In genomic region chr6:118397653-118398052, GRCh38 we compare ENCODE assay signal across 16 cellular contexts.
"Had no signal": no experiment of that assay in that cellular context is flagged by ENCODE, and none has a peak within 500 bp of the region (broad histone marks: within the 10 kb centered on the region; RNA-seq: fewer than 3 reads in every experiment).

No MANE protein-coding gene starts in this region.

- ATAC-seq: esophagus mucosa; left colon; natural killer cell treated with Interleukin-12 subunit alpha and Interleukin-12 subunit beta and Interleukin-15 and Interleukin-18, amount 100 ng/mL, for 72 hours; stimulated activated effector memory CD8-positive, alpha-beta T cell treated with anti-CD3 and anti-CD28 coated beads, Interleukin-12 subunit alpha, Interleukin-12 subunit beta, amount 100 ng/mL, for 72 hours; stimulated activated naive CD8-positive, alpha-beta T cell treated with anti-CD3 and anti-CD28 coated beads, Interleukin-15, Interleukin-2, amounts not matched to agents 100 U/mL and 50 U/mL, for 24 hours had no signal

- H3K36me3 ChIP-seq: neutrophil, suprapubic skin, tibial artery, upper lobe of left lung, uterus had no signal

- H3K4me1 ChIP-seq: suprapubic skin, upper lobe of left lung, uterus had no signal

- H3K27me3 Mint-ChIP-seq: central memory CD8-positive, alpha-beta T cell; natural killer cell treated with Interleukin-12 subunit alpha and Interleukin-12 subunit beta and Interleukin-15 and Interleukin-18, amount 100 ng/mL, for 72 hours had no signal

- H3K36me3 Mint-ChIP-seq: natural killer cell treated with Interleukin-12 subunit alpha and Interleukin-12 subunit beta and Interleukin-15 and Interleukin-18, amount 100 ng/mL, for 72 hours; stimulated activated effector memory CD8-positive, alpha-beta T cell treated with anti-CD3 and anti-CD28 coated beads, Interleukin-12 subunit alpha, Interleukin-12 subunit beta, amount 100 ng/mL, for 72 hours had no signal

- H3K9me3 Mint-ChIP-seq: central memory CD8-positive, alpha-beta T cell; natural killer cell treated with Interleukin-12 subunit alpha and Interleukin-12 subunit beta and Interleukin-15 and Interleukin-18, amount 100 ng/mL, for 72 hours; stimulated activated effector memory CD8-positive, alpha-beta T cell treated with anti-CD3 and anti-CD28 coated beads, Interleukin-12 subunit alpha, Interleukin-12 subunit beta, amount 100 ng/mL, for 72 hours had no signal

- H3K27ac ChIP-seq: neutrophil, suprapubic skin, upper lobe of left lung, uterus had no signal

- H3K4me3 Mint-ChIP-seq: central memory CD8-positive, alpha-beta T cell; natural killer cell treated with Interleukin-12 subunit alpha and Interleukin-12 subunit beta and Interleukin-15 and Interleukin-18, amount 100 ng/mL, for 72 hours; stimulated activated effector memory CD8-positive, alpha-beta T cell treated with anti-CD3 and anti-CD28 coated beads, Interleukin-12 subunit alpha, Interleukin-12 subunit beta, amount 100 ng/mL, for 72 hours had no signal

- DNase-seq: effector memory CD4-positive, alpha-beta T cell; kidney; left colon; mammary epithelial cell; stimulated activated CD4-positive, alpha-beta T cell treated with anti-CD3 and anti-CD28 coated beads, Interleukin-4, amount 100 ng/mL, for 1 hour; stimulated activated CD8-positive, alpha-beta memory T cell treated with anti-CD3 and anti-CD28 coated beads, Interleukin-4, amount 100 ng/mL, for 48 hours; stimulated activated naive CD8-positive, alpha-beta T cell treated with anti-CD3 and anti-CD28 coated beads, Interleukin-15, Interleukin-2, amounts not matched to agents 100 U/mL and 50 U/mL, for 24 hours; tibial artery; upper lobe of left lung; uterus had no signal

- H3K4me3 ChIP-seq: suprapubic skin, tibial artery, upper lobe of left lung, uterus had no signal

- H3K27me3 ChIP-seq: neutrophil, suprapubic skin, tibial artery, upper lobe of left lung, uterus had no signal

- H3K4me1 Mint-ChIP-seq: central memory CD8-positive, alpha-beta T cell; stimulated activated effector memory CD8-positive, alpha-beta T cell treated with anti-CD3 and anti-CD28 coated beads, Interleukin-12 subunit alpha, Interleukin-12 subunit beta, amount 100 ng/mL, for 72 hours had no signal

- H3K9me3 ChIP-seq: neutrophil, tibial artery, upper lobe of left lung, uterus had no signal

- H3K27ac Mint-ChIP-seq: natural killer cell treated with Interleukin-12 subunit alpha and Interleukin-12 subunit beta and Interleukin-15 and Interleukin-18, amount 100 ng/mL, for 72 hours; stimulated activated effector memory CD8-positive, alpha-beta T cell treated with anti-CD3 and anti-CD28 coated beads, Interleukin-12 subunit alpha, Interleukin-12 subunit beta, amount 100 ng/mL, for 72 hours had no signal
